2 cellular contexts compared by ENCODE assay signal in the genomic region with DNA sequence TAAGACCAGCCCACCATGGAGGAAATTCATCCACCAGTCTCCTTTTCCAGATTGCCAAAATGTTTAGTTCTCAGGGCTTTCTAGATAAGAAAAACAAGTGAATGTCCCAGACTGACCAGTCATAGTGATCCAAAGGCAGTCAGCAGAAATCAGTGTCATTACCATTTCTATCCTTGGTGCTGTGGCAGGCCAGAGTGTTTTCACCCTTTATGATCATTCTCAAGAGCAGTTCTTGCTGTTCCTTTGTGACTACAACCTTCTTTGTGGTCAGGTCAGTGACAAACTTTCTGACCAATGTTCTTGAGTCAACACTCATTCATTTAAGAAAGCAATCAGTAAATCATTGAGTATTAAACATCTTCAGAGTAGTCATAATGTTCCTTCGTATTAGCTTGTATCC.
TF ChIP-seq lines count a peak whose summit lies in the region.

No MANE protein-coding gene starts in this region.

TF ChIP-seq in GM23338, 12 proteins besides CTCF, POLR2A, EP300 and RAD21 (continues in another document):
- TF ChIP-seq CREB1 (CRISPR knock-in tag; IDR thresholded peaks at IDR 0.05; ENCODE audit: low read depth) (no peak), ZNF114 (CRISPR knock-in tag; IDR thresholded peaks at IDR 0.05) (no peak), STAT1 (IDR thresholded peaks at IDR 0.05; ENCODE audit: unreplicated experiment) (no peak), EZH2 (IDR thresholded peaks at IDR 0.05; ENCODE audit: low read depth, unreplicated experiment) (no peak), JUNB (IDR thresholded peaks at IDR 0.05; ENCODE audit: unreplicated experiment) (no peak), EZH2phosphoT487 (IDR thresholded peaks at IDR 0.05; ENCODE audit: unreplicated experiment) (no peak), NANOG (IDR thresholded peaks at IDR 0.05; ENCODE audit: borderline replicate concordance) (no peak), POLR2AphosphoS5 (IDR thresholded peaks at IDR 0.05; ENCODE audit: low read depth) (no peak)
- TF ChIP-seq, protein P1, sequence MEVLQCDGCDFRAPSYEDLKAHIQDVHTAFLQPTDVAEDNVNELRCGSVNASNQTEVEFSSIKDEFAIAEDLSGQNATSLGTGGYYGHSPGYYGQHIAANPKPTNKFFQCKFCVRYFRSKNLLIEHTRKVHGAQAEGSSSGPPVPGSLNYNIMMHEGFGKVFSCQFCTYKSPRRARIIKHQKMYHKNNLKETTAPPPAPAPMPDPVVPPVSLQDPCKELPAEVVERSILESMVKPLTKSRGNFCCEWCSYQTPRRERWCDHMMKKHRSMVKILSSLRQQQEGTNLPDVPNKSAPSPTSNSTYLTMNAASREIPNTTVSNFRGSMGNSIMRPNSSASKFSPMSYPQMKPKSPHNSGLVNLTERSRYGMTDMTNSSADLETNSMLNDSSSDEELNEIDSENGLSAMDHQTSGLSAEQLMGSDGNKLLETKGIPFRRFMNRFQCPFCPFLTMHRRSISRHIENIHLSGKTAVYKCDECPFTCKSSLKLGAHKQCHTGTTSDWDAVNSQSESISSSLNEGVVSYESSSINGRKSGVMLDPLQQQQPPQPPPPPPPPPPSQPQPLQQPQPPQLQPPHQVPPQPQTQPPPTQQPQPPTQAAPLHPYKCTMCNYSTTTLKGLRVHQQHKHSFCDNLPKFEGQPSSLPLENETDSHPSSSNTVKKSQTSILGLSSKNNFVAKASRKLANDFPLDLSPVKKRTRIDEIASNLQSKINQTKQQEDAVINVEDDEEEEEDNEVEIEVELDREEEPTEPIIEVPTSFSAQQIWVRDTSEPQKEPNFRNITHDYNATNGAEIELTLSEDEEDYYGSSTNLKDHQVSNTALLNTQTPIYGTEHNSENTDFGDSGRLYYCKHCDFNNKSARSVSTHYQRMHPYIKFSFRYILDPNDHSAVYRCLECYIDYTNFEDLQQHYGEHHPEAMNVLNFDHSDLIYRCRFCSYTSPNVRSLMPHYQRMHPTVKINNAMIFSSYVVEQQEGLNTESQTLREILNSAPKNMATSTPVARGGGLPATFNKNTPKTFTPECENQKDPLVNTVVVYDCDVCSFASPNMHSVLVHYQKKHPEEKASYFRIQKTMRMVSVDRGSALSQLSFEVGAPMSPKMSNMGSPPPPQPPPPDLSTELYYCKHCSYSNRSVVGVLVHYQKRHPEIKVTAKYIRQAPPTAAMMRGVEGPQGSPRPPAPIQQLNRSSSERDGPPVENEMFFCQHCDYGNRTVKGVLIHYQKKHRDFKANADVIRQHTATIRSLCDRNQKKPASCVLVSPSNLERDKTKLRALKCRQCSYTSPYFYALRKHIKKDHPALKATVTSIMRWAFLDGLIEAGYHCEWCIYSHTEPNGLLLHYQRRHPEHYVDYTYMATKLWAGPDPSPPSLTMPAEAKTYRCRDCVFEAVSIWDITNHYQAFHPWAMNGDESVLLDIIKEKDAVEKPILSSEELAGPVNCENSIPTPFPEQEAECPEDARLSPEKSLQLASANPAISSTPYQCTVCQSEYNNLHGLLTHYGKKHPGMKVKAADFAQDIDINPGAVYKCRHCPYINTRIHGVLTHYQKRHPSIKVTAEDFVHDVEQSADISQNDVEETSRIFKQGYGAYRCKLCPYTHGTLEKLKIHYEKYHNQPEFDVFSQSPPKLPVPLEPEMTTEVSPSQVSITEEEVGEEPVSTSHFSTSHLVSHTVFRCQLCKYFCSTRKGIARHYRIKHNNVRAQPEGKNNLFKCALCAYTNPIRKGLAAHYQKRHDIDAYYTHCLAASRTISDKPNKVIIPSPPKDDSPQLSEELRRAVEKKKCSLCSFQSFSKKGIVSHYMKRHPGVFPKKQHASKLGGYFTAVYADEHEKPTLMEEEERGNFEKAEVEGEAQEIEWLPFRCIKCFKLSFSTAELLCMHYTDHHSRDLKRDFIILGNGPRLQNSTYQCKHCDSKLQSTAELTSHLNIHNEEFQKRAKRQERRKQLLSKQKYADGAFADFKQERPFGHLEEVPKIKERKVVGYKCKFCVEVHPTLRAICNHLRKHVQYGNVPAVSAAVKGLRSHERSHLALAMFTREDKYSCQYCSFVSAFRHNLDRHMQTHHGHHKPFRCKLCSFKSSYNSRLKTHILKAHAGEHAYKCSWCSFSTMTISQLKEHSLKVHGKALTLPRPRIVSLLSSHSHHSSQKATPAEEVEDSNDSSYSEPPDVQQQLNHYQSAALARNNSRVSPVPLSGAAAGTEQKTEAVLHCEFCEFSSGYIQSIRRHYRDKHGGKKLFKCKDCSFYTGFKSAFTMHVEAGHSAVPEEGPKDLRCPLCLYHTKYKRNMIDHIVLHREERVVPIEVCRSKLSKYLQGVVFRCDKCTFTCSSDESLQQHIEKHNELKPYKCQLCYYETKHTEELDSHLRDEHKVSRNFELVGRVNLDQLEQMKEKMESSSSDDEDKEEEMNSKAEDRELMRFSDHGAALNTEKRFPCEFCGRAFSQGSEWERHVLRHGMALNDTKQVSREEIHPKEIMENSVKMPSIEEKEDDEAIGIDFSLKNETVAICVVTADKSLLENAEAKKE (CRISPR knock-in tag; IDR thresholded peaks at IDR 0.05): no peak
- TF ChIP-seq, protein P2, sequence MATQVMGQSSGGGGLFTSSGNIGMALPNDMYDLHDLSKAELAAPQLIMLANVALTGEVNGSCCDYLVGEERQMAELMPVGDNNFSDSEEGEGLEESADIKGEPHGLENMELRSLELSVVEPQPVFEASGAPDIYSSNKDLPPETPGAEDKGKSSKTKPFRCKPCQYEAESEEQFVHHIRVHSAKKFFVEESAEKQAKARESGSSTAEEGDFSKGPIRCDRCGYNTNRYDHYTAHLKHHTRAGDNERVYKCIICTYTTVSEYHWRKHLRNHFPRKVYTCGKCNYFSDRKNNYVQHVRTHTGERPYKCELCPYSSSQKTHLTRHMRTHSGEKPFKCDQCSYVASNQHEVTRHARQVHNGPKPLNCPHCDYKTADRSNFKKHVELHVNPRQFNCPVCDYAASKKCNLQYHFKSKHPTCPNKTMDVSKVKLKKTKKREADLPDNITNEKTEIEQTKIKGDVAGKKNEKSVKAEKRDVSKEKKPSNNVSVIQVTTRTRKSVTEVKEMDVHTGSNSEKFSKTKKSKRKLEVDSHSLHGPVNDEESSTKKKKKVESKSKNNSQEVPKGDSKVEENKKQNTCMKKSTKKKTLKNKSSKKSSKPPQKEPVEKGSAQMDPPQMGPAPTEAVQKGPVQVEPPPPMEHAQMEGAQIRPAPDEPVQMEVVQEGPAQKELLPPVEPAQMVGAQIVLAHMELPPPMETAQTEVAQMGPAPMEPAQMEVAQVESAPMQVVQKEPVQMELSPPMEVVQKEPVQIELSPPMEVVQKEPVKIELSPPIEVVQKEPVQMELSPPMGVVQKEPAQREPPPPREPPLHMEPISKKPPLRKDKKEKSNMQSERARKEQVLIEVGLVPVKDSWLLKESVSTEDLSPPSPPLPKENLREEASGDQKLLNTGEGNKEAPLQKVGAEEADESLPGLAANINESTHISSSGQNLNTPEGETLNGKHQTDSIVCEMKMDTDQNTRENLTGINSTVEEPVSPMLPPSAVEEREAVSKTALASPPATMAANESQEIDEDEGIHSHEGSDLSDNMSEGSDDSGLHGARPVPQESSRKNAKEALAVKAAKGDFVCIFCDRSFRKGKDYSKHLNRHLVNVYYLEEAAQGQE (IDR thresholded peaks at IDR 0.05; ENCODE audit: unreplicated experiment): no peak

TF ChIP-seq in IMR-90, 13 proteins besides CTCF, POLR2A, EP300 and RAD21:
- TF ChIP-seq NFE2L2 (IDR thresholded peaks at IDR 0.05; ENCODE audit: low read depth, low read length) (no peak), CHD1 (IDR thresholded peaks at IDR 0.05; ENCODE audit: low read depth, low read length) (no peak), MXI1 (IDR thresholded peaks at IDR 0.05; ENCODE audit: borderline replicate concordance, low read depth, low read length) (no peak), SMC3 (IDR thresholded peaks at IDR 0.05; ENCODE audit: low read depth, low read length) (no peak), BHLHE40 (IDR thresholded peaks at IDR 0.05; ENCODE audit: low read depth, low read length) (no peak), CEBPB (IDR thresholded peaks at IDR 0.05; ENCODE audit: low read depth, low read length) (no peak), MAFK (IDR thresholded peaks at IDR 0.05; ENCODE audit: low read depth, low read length) (no peak), MAZ (IDR thresholded peaks at IDR 0.05; ENCODE audit: borderline replicate concordance, low read depth, low read length) (no peak), RFX5 (IDR thresholded peaks at IDR 0.05; ENCODE audit: low read depth, low read length) (no peak), RCOR1 (IDR thresholded peaks at IDR 0.05; ENCODE audit: insufficient replicate concordance, low read length) (no peak), FOS (IDR thresholded peaks at IDR 0.05; ENCODE audit: low read depth, low read length) (no peak)
- TF ChIP-seq, protein P3, sequence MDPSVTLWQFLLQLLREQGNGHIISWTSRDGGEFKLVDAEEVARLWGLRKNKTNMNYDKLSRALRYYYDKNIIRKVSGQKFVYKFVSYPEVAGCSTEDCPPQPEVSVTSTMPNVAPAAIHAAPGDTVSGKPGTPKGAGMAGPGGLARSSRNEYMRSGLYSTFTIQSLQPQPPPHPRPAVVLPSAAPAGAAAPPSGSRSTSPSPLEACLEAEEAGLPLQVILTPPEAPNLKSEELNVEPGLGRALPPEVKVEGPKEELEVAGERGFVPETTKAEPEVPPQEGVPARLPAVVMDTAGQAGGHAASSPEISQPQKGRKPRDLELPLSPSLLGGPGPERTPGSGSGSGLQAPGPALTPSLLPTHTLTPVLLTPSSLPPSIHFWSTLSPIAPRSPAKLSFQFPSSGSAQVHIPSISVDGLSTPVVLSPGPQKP (IDR thresholded peaks at IDR 0.05; ENCODE audit: borderline replicate concordance, low read depth, low read length): no peak
- TF ChIP-seq, protein P4, sequence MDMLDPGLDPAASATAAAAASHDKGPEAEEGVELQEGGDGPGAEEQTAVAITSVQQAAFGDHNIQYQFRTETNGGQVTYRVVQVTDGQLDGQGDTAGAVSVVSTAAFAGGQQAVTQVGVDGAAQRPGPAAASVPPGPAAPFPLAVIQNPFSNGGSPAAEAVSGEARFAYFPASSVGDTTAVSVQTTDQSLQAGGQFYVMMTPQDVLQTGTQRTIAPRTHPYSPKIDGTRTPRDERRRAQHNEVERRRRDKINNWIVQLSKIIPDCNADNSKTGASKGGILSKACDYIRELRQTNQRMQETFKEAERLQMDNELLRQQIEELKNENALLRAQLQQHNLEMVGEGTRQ (IDR thresholded peaks at IDR 0.05; ENCODE audit: low read depth, low read length): no peak
TF ChIP-seq in IMR-90: peak in this region for 0.
